Comparison of ENCODE assay signal across 9 cellular contexts in the genomic region with DNA sequence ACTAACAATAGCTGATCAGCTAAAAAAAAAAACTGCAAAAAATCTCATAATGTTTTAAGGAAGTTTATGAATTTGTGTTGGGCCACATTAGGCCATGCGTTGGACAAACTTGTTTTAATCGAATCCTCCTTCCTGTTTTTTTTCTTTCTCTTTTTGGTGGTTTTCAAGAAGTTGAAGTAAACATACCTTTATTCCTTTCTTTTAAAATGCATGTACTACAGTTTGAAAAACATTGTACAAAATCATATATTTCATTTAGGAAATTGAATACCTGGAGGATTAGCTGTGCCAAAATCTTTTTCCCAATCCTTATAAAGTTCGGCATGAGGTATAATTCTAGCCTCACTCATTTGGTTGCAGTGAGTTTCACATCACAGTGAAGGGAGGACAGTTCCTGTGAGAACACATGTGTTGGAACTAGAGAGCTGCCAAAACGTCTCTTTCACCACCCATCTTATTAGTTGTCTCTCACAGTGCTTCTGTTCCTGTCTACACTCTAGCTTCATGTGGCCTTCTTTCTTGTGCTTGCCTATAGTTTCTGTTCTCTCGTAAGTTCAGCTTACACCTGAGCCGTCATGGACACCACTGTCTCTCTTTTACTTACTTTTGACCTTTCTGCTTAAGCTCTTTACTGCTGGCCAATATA. TPM values are rescaled to one million over a fixed set of nuclear protein-coding genes. Genes with fewer than 3 reads are reported as not detected.
DNase-seq lines count a peak whose midpoint lies in the region; ATAC-seq and TF ChIP-seq lines count a peak whose summit lies in the region.
"Had no signal": no experiment of that assay in that cellular context is flagged by ENCODE, and none has a peak within 500 bp of the region (broad histone marks: within the 10 kb centered on the region; RNA-seq: fewer than 3 reads in every experiment).

No MANE protein-coding gene starts in this region.

- peaks cover 0 to 4% (median 0%) of the 10 kb centered on the region in 5 experiments for H3K9me3 Mint-ChIP-seq in brain
- peaks cover 0 to 4% (median 0%) of the 10 kb centered on the region in 11 donors for H3K9me3 Mint-ChIP-seq in naive thymus-derived CD4-positive, alpha-beta T cell

- POLR2A ChIA-PET in naive thymus-derived CD4-positive, alpha-beta T cell (lab: Charles Lee): interaction anchor here (0.7 to 1.8 kb wide), 11 partner anchors 9 to 46 kb away, joined by 3 to 35 read pairs (median 5); partner anchors contain the start of gene ZNRF2

- peaks cover 29% of the 10 kb centered on the region for H3K4me1 Mint-ChIP-seq in brain
- peaks cover 44 to 78% (median 74%) of the 10 kb centered on the region in 7 donors for H3K4me1 Mint-ChIP-seq in naive thymus-derived CD4-positive, alpha-beta T cell

- ATAC-seq in naive thymus-derived CD4-positive, alpha-beta T cell: peak; percentile 86
- ATAC-seq: body of pancreas had no signal

- H3K4me1 ChIP-seq in naive thymus-derived CD4-positive, alpha-beta T cell (ENCODE audit: control insufficient read depth in 2 of 2, insufficient read depth in 2 of 2, low read length in 2 of 2): peaks cover 22 to 26% of the 10 kb centered on the region in 2 donors

- H3K27me3 ChIP-seq in naive thymus-derived CD4-positive, alpha-beta T cell (ENCODE audit: control insufficient read depth in 2 of 2, insufficient read depth in 2 of 2, low read length in 2 of 2): no peaks in the 10 kb centered on the region
- H3K27me3 ChIP-seq: body of pancreas had no signal

- intact Hi-C loops in naive thymus-derived CD4-positive, alpha-beta T cell (cut with micrococcal nuclease): loop anchor here (1.0 to 2.0 kb wide), 7 partner anchors 8 to 157 kb away; partner anchors contain the start of genes NOD1 (in 1 of the 2) and ZNRF2 (in 1 of the 2)

- H3K4me3 ChIP-seq in naive thymus-derived CD4-positive, alpha-beta T cell (ENCODE audit: low read length): peak overlapping the region; percentile 44
- H3K4me3 ChIP-seq: body of pancreas had no signal

- H3K27ac ChIP-seq in naive thymus-derived CD4-positive, alpha-beta T cell (ENCODE audit: low read depth, low read length): peak overlapping the region; percentile 75

- peak; percentile 4 to 5 for DNase-seq in activated CD4-positive, alpha-beta T cell treated with anti-CD3 and anti-CD28 coated beads for 4 hours
- no peak for DNase-seq in activated CD4-positive, alpha-beta T cell treated with anti-CD3 and anti-CD28 coated beads for 1 hour
- DNase-seq in H4 (ENCODE audit: low spot score): peak; percentile 54
- peak; percentile 57 for DNase-seq in M059J (ENCODE audit: low read depth)
- DNase-seq in naive thymus-derived CD4-positive, alpha-beta T cell: peak in 6 of 9 donors; percentile 9 to 48 (median 34)
- no peak for DNase-seq in NCI-H345 treated with DMSO at 0.1 percent for 48 hours (lab: John Stamatoyannopoulos, UW; ENCODE audit: unreplicated experiment)
- DNase-seq in iPS-NIHi7 (ENCODE audit: extremely low spot score): no peak

- H3K27me3 Mint-ChIP-seq in brain: no peaks in the 10 kb centered on the region
- no peaks in the 10 kb centered on the region for H3K27me3 Mint-ChIP-seq in naive thymus-derived CD4-positive, alpha-beta T cell

- no peaks in the 10 kb centered on the region for H3K36me3 ChIP-seq in naive thymus-derived CD4-positive, alpha-beta T cell (ENCODE audit: control insufficient read depth in 2 of 3, insufficient read depth in 3 of 3, low read length in 3 of 3)

- TF ChIP-seq CTCF in brain (conservative IDR thresholded peaks at IDR 0.05): no peak

- peak overlapping the region in 3 of 5 experiments; percentile 29 to 65 (median 42) for H3K4me3 Mint-ChIP-seq in brain
- H3K4me3 Mint-ChIP-seq in naive thymus-derived CD4-positive, alpha-beta T cell: peak overlapping the region; percentile 72 to 92 (median 86)

- H3K27ac Mint-ChIP-seq in brain: peak overlapping the region in 2 of 5 experiments; percentile 41 to 73
- H3K27ac Mint-ChIP-seq in naive thymus-derived CD4-positive, alpha-beta T cell: peak overlapping the region; percentile 88 to 97 (median 93)

- peaks cover 26% of the 10 kb centered on the region for H3K36me3 Mint-ChIP-seq in brain
- peaks cover 6 to 22% (median 16%) of the 10 kb centered on the region in 5 donors for H3K36me3 Mint-ChIP-seq in naive thymus-derived CD4-positive, alpha-beta T cell

- H3K9me3 ChIP-seq in naive thymus-derived CD4-positive, alpha-beta T cell (ENCODE audit: control insufficient read depth in 2 of 3, low read length in 3 of 3): no peaks in the 10 kb centered on the region
- H3K9me3 ChIP-seq: body of pancreas had no signal

- CTCF ChIA-PET in naive thymus-derived CD4-positive, alpha-beta T cell (lab: Charles Lee): interaction anchor here (0.6 to 1.7 kb wide), 3 partner anchors 22 to 406 kb away, joined by 3 to 7 read pairs (median 4); no protein-coding TSS in a partner anchor

RNA-seq across cellular contexts. Expression of gene ZNRF2, which starts 37.7 kb away (rescaled TPM):
- total RNA-seq in H4 (2014; rRNA removed; shearing (Covaris generic)): 12.7 and 13.6 TPM in 2 replicates
- total RNA-seq in M059J (2014; rRNA removed; shearing (Covaris generic)): 10.3 and 12.1 TPM in 2 replicates
- polyA plus RNA-seq in brain (ENCODE audit: insufficient read depth, low read depth, low replicate concordance): 7.9 TPM
- total RNA-seq in naive thymus-derived CD4-positive, alpha-beta T cell: 10 to 100 TPM; 13.7 to 28.0 (median 24.4) TPM
- polyA plus RNA-seq in naive thymus-derived CD4-positive, alpha-beta T cell: under 1 TPM; 0.69 to 0.98 TPM

Comparison
In these comparisons a context has a peak if more than half of its experiments do, and no peak if none do; other contexts are left out.
1. DNase-seq: peak in activated CD4-positive, alpha-beta T cell treated with anti-CD3 and anti-CD28 coated beads for 4 hours (2 of 2), H4 (single experiment), M059J (single experiment) and naive thymus-derived CD4-positive, alpha-beta T cell (6 of 9); none in activated CD4-positive, alpha-beta T cell treated with anti-CD3 and anti-CD28 coated beads for 1 hour (single experiment), NCI-H345 treated with DMSO at 0.1 percent for 48 hours (single experiment) and iPS-NIHi7 (single experiment).